Comparison of ENCODE assay signal across 21 cellular contexts in the genomic region with DNA sequence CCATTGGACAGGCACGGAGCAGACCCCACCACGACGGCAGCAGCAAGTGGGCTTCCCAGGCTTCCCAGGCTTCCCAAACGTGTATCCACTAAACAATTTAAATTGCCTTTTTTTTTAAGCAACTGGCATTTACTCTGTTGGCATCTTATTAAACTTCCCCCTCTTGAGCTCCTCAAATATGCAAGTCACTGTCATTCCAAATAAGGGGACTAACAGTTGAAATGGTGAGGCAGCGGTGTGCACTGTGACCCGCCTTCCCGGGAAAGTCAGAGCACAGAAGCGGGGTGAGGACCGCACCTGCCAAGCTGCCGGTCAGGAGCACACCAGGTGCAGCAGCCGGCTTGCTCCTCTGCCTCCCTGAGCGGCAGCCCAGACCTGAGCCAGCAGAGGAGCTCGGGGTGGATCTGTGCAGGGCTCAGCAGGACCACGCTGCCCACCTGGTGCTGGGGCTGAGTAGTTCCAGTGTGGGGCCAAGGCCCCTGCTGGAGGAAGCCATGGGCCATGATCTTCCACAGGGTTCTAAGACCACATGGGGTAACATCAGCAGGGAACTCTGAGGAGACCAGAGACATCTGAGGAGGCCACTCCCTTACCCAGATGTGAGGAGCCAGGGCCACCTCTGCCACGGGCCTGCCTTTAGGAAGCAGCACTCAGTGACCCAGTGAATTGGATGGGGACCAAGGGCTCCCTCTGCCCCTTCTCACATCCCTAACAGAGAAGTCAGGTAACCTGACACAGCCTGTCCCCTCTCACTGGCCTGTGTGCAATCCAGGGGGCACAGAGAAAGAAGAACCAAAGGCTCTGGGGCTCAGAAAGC.
DNase-seq lines count a peak whose midpoint lies in the region; ATAC-seq and TF ChIP-seq lines count a peak whose summit lies in the region.
"Had no signal": no experiment of that assay in that cellular context is flagged by ENCODE, and none has a peak within 500 bp of the region (broad histone marks: within the 10 kb centered on the region; RNA-seq: fewer than 3 reads in every experiment).

No MANE protein-coding gene starts in this region.

- no peak for TF ChIP-seq CTCF in right lobe of liver (IDR thresholded peaks at IDR 0.05)

- DNase-seq in NCI-H345 (lab: John Stamatoyannopoulos, UW) (peak; percentile 45), NCI-H345 treated with DMSO at 0.1 percent for 48 hours (lab: John Stamatoyannopoulos, UW; ENCODE audit: unreplicated experiment) (no peak), COR-L47 (lab: John Stamatoyannopoulos, UW) (peak; percentile 22), NCI-H2171 treated with DMSO at 0.1 percent for 48 hours (lab: John Stamatoyannopoulos, UW) (peak; percentile 44), right lobe of liver (peak; percentile 11 to 32 (median 31)), DMS114 treated with DMSO at 0.1 percent for 48 hours (lab: John Stamatoyannopoulos, UW; ENCODE audit: unreplicated experiment) (no peak), NCI-H446 (lab: John Stamatoyannopoulos, UW) (no peak)
- no peak for DNase-seq in stimulated activated naive CD8-positive, alpha-beta T cell treated with anti-CD3 and anti-CD28 coated beads, Interleukin-15, amount 100 ng/mL, for 72 hours
- DNase-seq: activated CD4-positive, alpha-beta T cell treated with anti-CD3 and anti-CD28 coated beads, Interleukin-2, amount 50 U/mL, for 4 hours; activated naive CD4-positive, alpha-beta T cell treated with Interleukin-2 at 50 U/mL for 16 hours; central memory CD4-positive, alpha-beta T cell; DMS53; KG1; left cardiac atrium; NCI-H2227 treated with DMSO at 0.1 percent for 48 hours; SIG-M5; stimulated activated CD4-positive, alpha-beta T cell treated with anti-CD3 and anti-CD28 coated beads, Interleukin-15, amount 100 ng/mL, for 24 hours; testis; WERI-Rb-1 had no signal

- H3K4me3 ChIP-seq in right lobe of liver, result no peak overlapping the region
- H3K4me3 ChIP-seq: testis had no signal

- ATAC-seq in right lobe of liver, result no peak
- no peak for ATAC-seq in stimulated activated naive CD8-positive, alpha-beta T cell treated with anti-CD3 and anti-CD28 coated beads, Interleukin-15, amount 100 ng/mL, for 72 hours

- H3K27ac ChIP-seq in right lobe of liver, result no peak overlapping the region
- H3K27ac ChIP-seq: neutrophil, testis, WERI-Rb-1 had no signal

- H3K9me3 Mint-ChIP-seq in stimulated activated naive CD8-positive, alpha-beta T cell treated with anti-CD3 and anti-CD28 coated beads, Interleukin-15, amount 100 ng/mL, for 72 hours, result no peaks in the 10 kb centered on the region

- H3K36me3 ChIP-seq in right lobe of liver, result no peaks in the 10 kb centered on the region
- H3K36me3 ChIP-seq: neutrophil, WERI-Rb-1 had no signal

- 18% methylated on average over 5 of the region's 15 CpGs for WGBS in right lobe of liver (ENCODE audit: insufficient coverage, low coverage, low lambda C conversion rate, missing lambda C conversion rate)

- H3K4me1 Mint-ChIP-seq in stimulated activated naive CD8-positive, alpha-beta T cell treated with anti-CD3 and anti-CD28 coated beads, Interleukin-15, amount 100 ng/mL, for 72 hours, result no peaks in the 10 kb centered on the region

- TF ChIP-seq POLR2A in right lobe of liver (IDR thresholded peaks at IDR 0.05), result no peak

- H3K27ac Mint-ChIP-seq in stimulated activated naive CD8-positive, alpha-beta T cell treated with anti-CD3 and anti-CD28 coated beads, Interleukin-15, amount 100 ng/mL, for 72 hours, result no peak overlapping the region
- H3K27ac Mint-ChIP-seq: CD14-positive monocyte had no signal

- H3K4me1 ChIP-seq in right lobe of liver, result no peaks in the 10 kb centered on the region
- H3K4me1 ChIP-seq: testis had no signal

- intact Hi-C loops in right lobe of liver (cut with DNase I), result loop anchor here (5.0 to 10.0 kb wide), 2 partner anchors 232 to 235 kb away; no protein-coding TSS in a partner anchor

- peaks cover 35% of the 10 kb centered on the region for H3K27me3 Mint-ChIP-seq in stimulated activated naive CD8-positive, alpha-beta T cell treated with anti-CD3 and anti-CD28 coated beads, Interleukin-15, amount 100 ng/mL, for 72 hours

- H3K9me3 ChIP-seq in right lobe of liver, result no peaks in the 10 kb centered on the region
- H3K9me3 ChIP-seq: neutrophil, testis had no signal

- no peak overlapping the region for H3K4me3 Mint-ChIP-seq in stimulated activated naive CD8-positive, alpha-beta T cell treated with anti-CD3 and anti-CD28 coated beads, Interleukin-15, amount 100 ng/mL, for 72 hours
- H3K4me3 Mint-ChIP-seq: CD14-positive monocyte had no signal

- no peaks in the 10 kb centered on the region for H3K27me3 ChIP-seq in right lobe of liver
- H3K27me3 ChIP-seq: testis had no signal

Comparison
In these comparisons a context has a peak if more than half of its experiments do, and no peak if none do; other contexts are left out.
1. DNase-seq: peak in NCI-H345 (single experiment), COR-L47 (single experiment), NCI-H2171 treated with DMSO at 0.1 percent for 48 hours (single experiment) and right lobe of liver (3 of 3); none in NCI-H345 treated with DMSO at 0.1 percent for 48 hours (single experiment), DMS114 treated with DMSO at 0.1 percent for 48 hours (single experiment), NCI-H446 (0 of 2) and stimulated activated naive CD8-positive, alpha-beta T cell treated with anti-CD3 and anti-CD28 coated beads, Interleukin-15, amount 100 ng/mL, for 72 hours (0 of 2).